In the genomic region with DNA sequence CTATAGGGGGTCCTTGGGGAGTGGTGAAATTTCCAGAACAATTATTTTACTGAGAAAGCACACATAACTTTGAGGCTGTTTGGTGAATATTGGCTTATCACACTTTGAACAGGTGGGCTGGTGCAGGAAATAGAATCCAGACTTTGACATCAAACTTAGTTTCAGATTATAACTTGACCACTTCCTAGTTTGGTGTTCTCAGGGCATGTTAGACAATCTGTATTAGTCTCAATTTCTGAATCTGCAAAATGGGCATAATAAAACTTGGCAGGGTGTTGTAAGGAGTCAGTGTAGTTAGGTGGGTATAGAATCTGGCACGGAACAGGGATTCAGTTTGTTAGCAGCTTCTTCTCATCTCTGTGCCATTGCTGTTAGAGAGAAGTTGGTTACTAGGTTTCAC, we compare ENCODE assay signal across 33 cellular contexts.
"Had no signal": no experiment of that assay in that cellular context is flagged by ENCODE, and none has a peak within 500 bp of the region (broad histone marks: within the 10 kb centered on the region; RNA-seq: fewer than 3 reads in every experiment).

No MANE protein-coding gene starts in this region.

- H3K36me3 ChIP-seq: adrenal gland, Peyer's patch, SJSA1 had no signal

- H3K9ac ChIP-seq: KMS-11, SK-N-SH had no signal

- H3K36me3 Mint-ChIP-seq: activated naive CD4-positive, alpha-beta T cell treated with anti-CD3 and anti-CD28 coated beads, Interleukin-2, amount 50 U/mL, for 72 hours; brain had no signal

- H3K9me3 Mint-ChIP-seq: activated CD4-positive, alpha-beta T cell treated with anti-CD3 and anti-CD28 coated beads, Interleukin-2, amount 10 ng/mL, durations not matched to agents 24 days and 14 days; activated CD8-positive, alpha-beta T cell treated with anti-CD3 and anti-CD28 coated beads for 36 hours; activated naive CD4-positive, alpha-beta T cell treated with anti-CD3 and anti-CD28 coated beads, Interleukin-2, amount 50 U/mL, for 72 hours; activated T-cell treated with anti-CD3 and anti-CD28 coated beads, Interleukin-2, amount 50 U/mL, for 72 hours; activated T-helper 17 cell treated with anti-CD3 and anti-CD28 coated beads, Interleukin-2, amount 50 U/mL, for 72 hours; T-helper 1 cell treated with Interleukin-12 subunit alpha and Interleukin-12 subunit beta and Interleukin-4 antibody, amounts not matched to agents 30 μg/mL and 1 μg/mL, for 36 hours; T-helper 2 cell treated with Interferon-gamma antibody and Interleukin-4, amounts not matched to agents 5 μg/mL and 100 μg/mL, for 36 hours had no signal

- H3K4me2 ChIP-seq: KMS-11, SK-N-SH had no signal

- H3K4me3 Mint-ChIP-seq: activated CD4-positive, alpha-beta T cell treated with anti-CD3 and anti-CD28 coated beads, Interleukin-2, amount 10 ng/mL, durations not matched to agents 24 days and 14 days; activated CD8-positive, alpha-beta T cell treated with anti-CD3 and anti-CD28 coated beads for 36 hours; activated T-cell treated with anti-CD3 and anti-CD28 coated beads, Interleukin-2, amount 50 U/mL, for 72 hours; activated T-helper 17 cell treated with anti-CD3 and anti-CD28 coated beads, Interleukin-2, amount 50 U/mL, for 72 hours; brain; T-helper 1 cell treated with Interleukin-12 subunit alpha and Interleukin-12 subunit beta and Interleukin-4 antibody, amounts not matched to agents 30 μg/mL and 1 μg/mL, for 36 hours; T-helper 2 cell treated with Interferon-gamma antibody and Interleukin-4, amounts not matched to agents 5 μg/mL and 100 μg/mL, for 36 hours had no signal

- H3K9me3 ChIP-seq: adrenal gland, Peyer's patch, SJSA1, SK-N-SH had no signal

- DNase-seq: activated CD4-positive, alpha-beta T cell treated with anti-CD3 and anti-CD28 coated beads, Interleukin-2, amount 10 ng/mL, durations not matched to agents 24 days and 14 days; activated CD4-positive, alpha-beta T cell treated with anti-CD3 and anti-CD28 coated beads, Interleukin-2, amount 50 U/mL, for 4 hours; activated CD8-positive, alpha-beta T cell treated with anti-CD3 and anti-CD28 coated beads for 36 hours; activated effector memory CD4-positive, alpha-beta T cell treated with anti-CD3 and anti-CD28 coated beads, Interleukin-2, amount 50 U/mL, for 16 hours; activated naive CD4-positive, alpha-beta T cell treated with Interleukin-2 at 50 U/mL for 16 hours; activated T-cell treated with anti-CD3 and anti-CD28 coated beads, Interleukin-2, amount 50 U/mL, for 1 hour; activated T-cell treated with anti-CD3 and anti-CD28 coated beads, Interleukin-2, amount 50 U/mL, for 72 hours; adrenal gland; caudate nucleus; NCI-H1105; NCI-H1417 treated with DMSO at 0.1 percent for 48 hours; NCI-H187 treated with DMSO at 0.1 percent for 48 hours; NCI-H2081; NCI-H2171 treated with DMSO at 0.1 percent for 48 hours; NCI-H226; NCI-H446 treated with DMSO at 0.1 percent for 48 hours; NCI-H524; NCI-H69; NCI-H82; PC-3; Peyer's patch; RPMI8226; SHP77 treated with DMSO at 0.1 percent for 48 hours; SK-N-SH had no signal

- H3K27me3 ChIP-seq: Peyer's patch, SJSA1 had no signal

- ATAC-seq: activated CD8-positive, alpha-beta T cell treated with anti-CD3 and anti-CD28 coated beads for 36 hours; activated naive CD4-positive, alpha-beta T cell treated with anti-CD3 and anti-CD28 coated beads, Interleukin-2, amount 50 U/mL, for 72 hours; activated T-cell treated with anti-CD3 and anti-CD28 coated beads, Interleukin-2, amount 50 U/mL, for 72 hours; activated T-helper 17 cell treated with anti-CD3 and anti-CD28 coated beads, Interleukin-2, amount 50 U/mL, for 72 hours had no signal

- H3K4me3 ChIP-seq: adrenal gland, Peyer's patch, SJSA1 had no signal

- H3K4me1 ChIP-seq: adrenal gland, Peyer's patch, SJSA1 had no signal

- H3K27ac Mint-ChIP-seq: activated CD4-positive, alpha-beta T cell treated with anti-CD3 and anti-CD28 coated beads, Interleukin-2, amount 10 ng/mL, durations not matched to agents 24 days and 14 days; activated CD8-positive, alpha-beta T cell treated with anti-CD3 and anti-CD28 coated beads for 36 hours; activated naive CD4-positive, alpha-beta T cell treated with anti-CD3 and anti-CD28 coated beads, Interleukin-2, amount 50 U/mL, for 72 hours; activated T-cell treated with anti-CD3 and anti-CD28 coated beads, Interleukin-2, amount 50 U/mL, for 72 hours; activated T-helper 17 cell treated with anti-CD3 and anti-CD28 coated beads, Interleukin-2, amount 50 U/mL, for 72 hours; brain; T-helper 1 cell treated with Interleukin-12 subunit alpha and Interleukin-12 subunit beta and Interleukin-4 antibody, amounts not matched to agents 30 μg/mL and 1 μg/mL, for 36 hours; T-helper 2 cell treated with Interferon-gamma antibody and Interleukin-4, amounts not matched to agents 5 μg/mL and 100 μg/mL, for 36 hours had no signal

- FAIRE-seq: bronchial epithelial cell, TTC549 had no signal

- H3K4me1 Mint-ChIP-seq: activated T-helper 17 cell treated with anti-CD3 and anti-CD28 coated beads, Interleukin-2, amount 50 U/mL, for 72 hours; brain had no signal

- H3K27ac ChIP-seq: adrenal gland, KMS-11, Peyer's patch, SJSA1 had no signal
